In genomic region chr12:31323466-31324115, GRCh38 we compare ENCODE assay signal across 8 cellular contexts. TPM values are rescaled to one million over a fixed set of nuclear protein-coding genes. Genes with fewer than 3 reads are reported as not detected.
DNase-seq lines count a peak whose midpoint lies in the region; ATAC-seq, FAIRE-seq and TF ChIP-seq lines count a peak whose summit lies in the region.

No MANE protein-coding gene starts in this region.

- H3K36me3 Mint-ChIP-seq in GM23338 (ENCODE audit: low read depth) (peaks cover 33% of the 10 kb centered on the region), neural crest cell (ENCODE audit: low read depth) (peaks cover 3% of the 10 kb centered on the region)

- H2AFZ ChIP-seq in GM23338, result no peak overlapping the region

- TF ChIP-seq POLR2A in GM12891 (IDR thresholded peaks at IDR 0.05; ENCODE audit: low read depth, low read length), result no peak
- no peak for TF ChIP-seq POLR2A in NB4 (IDR thresholded peaks at IDR 0.05; ENCODE audit: extremely low read depth, insufficient read length)
- TF ChIP-seq POLR2A in thyroid gland (IDR thresholded peaks at IDR 0.05), result no peak

- H3K4me3 Mint-ChIP-seq in GM23338 (peak overlapping the region; percentile 98), neural crest cell (peak overlapping the region; percentile 98)

- H3K4me1 ChIP-seq in GM23338 (ENCODE audit: insufficient read depth) (peaks cover 51% of the 10 kb centered on the region), thyroid gland (peaks cover 5 to 7% of the 10 kb centered on the region in 2 donors)

- H3K27ac ChIP-seq in GM23338 (ENCODE audit: low read depth), result peak overlapping the region; percentile 99
- peak overlapping the region in 2 of 3 donors; percentile 88 to 91 for H3K27ac ChIP-seq in thyroid gland

- intact Hi-C loops in thyroid gland (cut with DNase I), result no loop called here

- no peaks in the 10 kb centered on the region for H3K9me2 ChIP-seq in GM23338 (ENCODE audit: insufficient read depth)

- H4K20me1 ChIP-seq in GM23338 (replicated peaks; ENCODE audit: insufficient read depth), result peaks cover 40% of the 10 kb centered on the region

- ATAC-seq in GM23338, result peak; percentile 2; the same call in 2 of the 3 replicates

- H3K27me3 ChIP-seq in GM23338 (ENCODE audit: insufficient read depth) (no peaks in the 10 kb centered on the region), thyroid gland (no peaks in the 10 kb centered on the region)

- H3K4me3 ChIP-seq in GM23338 (peak overlapping the region; percentile 93), NB4 (ENCODE audit: low read depth, low read length) (peak overlapping the region; percentile 99), epithelial cell of esophagus (ENCODE audit: low read length) (peak overlapping the region; percentile 97), thyroid gland (replicated peaks in 1 of 3) (peak overlapping the region; percentile 74 to 82 (median 76))

- H3K4me1 Mint-ChIP-seq in GM23338 (peaks cover 53% of the 10 kb centered on the region), neural crest cell (peaks cover 52% of the 10 kb centered on the region)

- H3K9me3 Mint-ChIP-seq in GM23338 (peaks cover 6% of the 10 kb centered on the region), neural crest cell (no peaks in the 10 kb centered on the region)

- 10 to 29% methylated on average over 12 to 31 of the region's 37 CpGs for WGBS in thyroid gland, 2 donors

- H3K9me3 ChIP-seq in thyroid gland, result no peaks in the 10 kb centered on the region

- H3K27ac Mint-ChIP-seq in GM23338 (peak overlapping the region; percentile 92), neural crest cell (ENCODE audit: unreplicated experiment) (peak overlapping the region; percentile 92)

- peak overlapping the region; percentile 93 for H3K4me2 ChIP-seq in GM23338

- H3K79me2 ChIP-seq in GM23338 (replicated peaks; ENCODE audit: insufficient read depth), result peaks cover 77% of the 10 kb centered on the region

- peak; percentile 45 for FAIRE-seq in GM12891 (lab: Jason Lieb, UNC)

- TF ChIP-seq CTCF in GM23338 (conservative IDR thresholded peaks at IDR 0.05; ENCODE audit: low read depth in 2 of 2) (no peak), NB4 (IDR thresholded peaks at IDR 0.05; ENCODE audit: low read depth, low read length) (no peak), epithelial cell of esophagus (IDR thresholded peaks at IDR 0.05; ENCODE audit: insufficient read depth, low read depth, low read length, missing control alignments) (no peak), neural crest cell (conservative IDR thresholded peaks at IDR 0.05) (no peak), thyroid gland (IDR thresholded peaks at IDR 0.05) (no peak)

- DNase-seq in GM12891 (ENCODE audit: insufficient read length, low spot score) (peak; percentile 20), GM23338 (ENCODE audit: low spot score) (peak; percentile 56), NB4 (ENCODE audit: low read depth) (peak; percentile 81), epithelial cell of esophagus (ENCODE audit: low read depth) (no peak), neural crest cell (ENCODE audit: low read depth, low spot score) (no peak), thyroid gland (peak in 1 of 2 donors; percentile 45), AG20443 (ENCODE audit: low spot score) (no peak)
- DNase-seq in activated CD4-positive, alpha-beta T cell treated with anti-CD3 and anti-CD28 coated beads, Interleukin-2, amount 50 U/mL, for 4 hours, result peak; percentile 36 to 45

- H3K36me3 ChIP-seq in GM23338 (ENCODE audit: insufficient read depth) (no peaks in the 10 kb centered on the region), thyroid gland (no peaks in the 10 kb centered on the region)

- H3K27me3 Mint-ChIP-seq in GM23338 (ENCODE audit: insufficient read depth, low read depth, poor library complexity), result peaks cover 27% of the 10 kb centered on the region
- peaks cover 5% of the 10 kb centered on the region for H3K27me3 Mint-ChIP-seq in neural crest cell (ENCODE audit: low read depth)

- no peaks in the 10 kb centered on the region for H3F3A ChIP-seq in GM23338 (replicated peaks; ENCODE audit: low read depth)

TF ChIP-seq in GM12891, 5 proteins besides CTCF, POLR2A, EP300 and RAD21:
- TF ChIP-seq TAF1 (IDR thresholded peaks at IDR 0.05; ENCODE audit: low read depth, low read length) (0 out of 2 replicates have a peak, but pooled peaks have one; percentile 25), POLR2AphosphoS5 (IDR thresholded peaks at IDR 0.05; ENCODE audit: low read depth, low read length) (no peak; the same call in 1 of the 2 replicates), SPI1 (IDR thresholded peaks at IDR 0.05; ENCODE audit: low read depth, low read length) (peak; percentile 45), PAX5 (IDR thresholded peaks at IDR 0.05; ENCODE audit: insufficient read depth, low read length, severe bottlenecking) (no peak), POU2F2 (IDR thresholded peaks at IDR 0.05; ENCODE audit: low read depth, low read length) (no peak)

TF ChIP-seq in GM23338, 12 proteins besides CTCF, POLR2A, EP300 and RAD21:
- TF ChIP-seq EZH2 (IDR thresholded peaks at IDR 0.05; ENCODE audit: low read depth, unreplicated experiment), result no peak
- TF ChIP-seq NANOG (IDR thresholded peaks at IDR 0.05; ENCODE audit: borderline replicate concordance), result no peak
- TF ChIP-seq POLR2AphosphoS5 (IDR thresholded peaks at IDR 0.05; ENCODE audit: low read depth), result no peak
- no peak for TF ChIP-seq ZNF114 (CRISPR knock-in tag; IDR thresholded peaks at IDR 0.05)
- TF ChIP-seq CREB1 (CRISPR knock-in tag; IDR thresholded peaks at IDR 0.05; ENCODE audit: low read depth), result no peak
- no peak for TF ChIP-seq JUNB (IDR thresholded peaks at IDR 0.05; ENCODE audit: unreplicated experiment)
- no peak for TF ChIP-seq ZNF462 (CRISPR knock-in tag; IDR thresholded peaks at IDR 0.05)
- no peak for TF ChIP-seq STAT1 (IDR thresholded peaks at IDR 0.05; ENCODE audit: unreplicated experiment)

RNA-seq across cellular contexts. Expression of gene SINHCAF, which starts 2.4 kb away (rescaled TPM):
- polyA plus RNA-seq in GM12891 (2012; ENCODE audit: low read depth, missing spikeins), result 29.3 TPM
- total RNA-seq in GM23338 (2014; rRNA removed; shearing (Covaris generic)), result 569 and 581 TPM in 2 replicates
- polyA plus RNA-seq in GM23338 (2016; fragmentation: Nextera tagmentation; extraction: Ambion mirVana), result 651 and 686 TPM in 2 replicates
- total RNA-seq in neural crest cell (176 and 187 TPM in 2 replicates), thyroid gland (100 to 1,000 TPM in 1 of 4 donors, 10 to 100 TPM in 3; 24.0 to 111 (median 55.2) TPM)

Comparison
In these comparisons a context has a peak if more than half of its experiments do, and no peak if none do; other contexts are left out.
1. DNase-seq: peak in GM12891 (single experiment), GM23338 (single experiment), NB4 (single experiment) and activated CD4-positive, alpha-beta T cell treated with anti-CD3 and anti-CD28 coated beads, Interleukin-2, amount 50 U/mL, for 4 hours (2 of 2); none in epithelial cell of esophagus (single experiment), neural crest cell (single experiment) and AG20443 (single experiment).
2. Peak in every context shown above with its lines, with median percentiles within 50 percentile points of each other: H3K4me3 ChIP-seq.